In the genomic region with DNA sequence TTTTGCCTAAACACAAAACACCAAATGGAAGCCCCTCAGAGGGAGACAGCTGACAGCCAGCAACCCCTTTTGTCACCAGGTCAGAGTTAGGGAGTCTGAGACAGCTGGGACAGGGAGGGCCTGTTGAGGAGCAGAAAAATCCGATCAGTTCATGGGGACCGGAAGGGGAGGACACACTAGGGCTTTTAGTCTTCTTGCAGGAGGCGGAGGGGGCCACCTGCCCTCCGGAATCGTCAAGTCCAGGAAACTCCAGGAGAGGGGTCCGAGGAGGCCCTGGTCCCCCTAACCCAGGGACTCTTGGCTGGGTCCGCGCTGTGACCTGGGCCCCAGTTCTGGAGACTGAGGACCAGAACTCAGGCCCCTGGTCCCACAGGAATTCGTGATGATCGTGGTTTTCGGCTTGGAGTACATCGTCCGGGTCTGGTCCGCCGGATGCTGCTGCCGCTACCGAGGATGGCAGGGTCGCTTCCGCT, we compare ENCODE assay signal across 1 cellular context.
A peak's percentile ranks its signal among the peaks of the same experiment; 100 is the strongest.
TF ChIP-seq lines count a peak whose summit lies in the region.

No MANE protein-coding gene starts in this region.

TF ChIP-seq in H1, 55 proteins besides CTCF, POLR2A, EP300 and RAD21:
- TF ChIP-seq CREB1 (IDR thresholded peaks at IDR 0.05), result peak; percentile 21; the same call in 1 of the 2 replicates
- TF ChIP-seq CEBPB (IDR thresholded peaks at IDR 0.05; ENCODE audit: low read depth, low read length), result no peak
